ENCODE assay signal across 24 cellular contexts in genomic region chr3:38366082-38366481, GRCh38.
"Had no signal": no experiment of that assay in that cellular context is flagged by ENCODE, and none has a peak within 500 bp of the region (broad histone marks: within the 10 kb centered on the region; RNA-seq: fewer than 3 reads in every experiment).

No MANE protein-coding gene starts in this region.

- H3K27ac ChIP-seq: coronary artery, dorsolateral prefrontal cortex, esophagus muscularis mucosa, foreskin keratinocyte, gastroesophageal sphincter, heart right ventricle, left lung, lower lobe of right lung had no signal

- ATAC-seq: foreskin keratinocyte, heart right ventricle, left cardiac atrium, left lung, left ventricle myocardium superior, mucosa of descending colon had no signal

- H3K4me1 ChIP-seq: esophagus muscularis mucosa, foreskin keratinocyte, gastroesophageal sphincter, heart right ventricle, left lung, lower lobe of right lung had no signal

- H3K4me3 ChIP-seq: coronary artery, dorsolateral prefrontal cortex, esophagus muscularis mucosa, gastroesophageal sphincter, heart right ventricle, left lung, lower lobe of right lung, mucosa of descending colon had no signal

- DNase-seq: dermis blood vessel endothelial cell; dorsolateral prefrontal cortex; effector CD4-positive, alpha-beta T cell; effector memory CD4-positive, alpha-beta T cell; foreskin keratinocyte; glutamatergic neuron; head of caudate nucleus; heart right ventricle; hippocampal formation; left cardiac atrium; left lung; left ventricle myocardium superior; lower lobe of right lung; mesendoderm; mucosa of descending colon; naive B cell had no signal

- FAIRE-seq: colon, endothelial cell of umbilical vein, frontal cortex, islet of Langerhans, keratinocyte had no signal

- H3K27me3 ChIP-seq: dorsolateral prefrontal cortex, esophagus muscularis mucosa, foreskin keratinocyte, gastroesophageal sphincter, heart right ventricle, left lung had no signal

- H3K9me3 ChIP-seq: esophagus muscularis mucosa, gastroesophageal sphincter, left lung, lower lobe of right lung, mucosa of descending colon had no signal
